Comparison of ENCODE assay signal across 31 cellular contexts in genomic region chr14:73665130-73665529, GRCh38. TPM values are rescaled to one million over a fixed set of nuclear protein-coding genes. Genes with fewer than 3 reads are reported as not detected.
"Had no signal": no experiment of that assay in that cellular context is flagged by ENCODE, and none has a peak within 500 bp of the region (broad histone marks: within the 10 kb centered on the region; RNA-seq: fewer than 3 reads in every experiment).

No MANE protein-coding gene starts in this region.

- FAIRE-seq: small intestine had no signal

- H3K27ac ChIP-seq: hepatocyte, left ventricle myocardium inferior, ovary, prostate gland, sigmoid colon, spleen, suprapubic skin, thoracic aorta, tibial artery, uterus had no signal

- H3K4me1 Mint-ChIP-seq: stimulated activated effector memory CD8-positive, alpha-beta T cell treated with anti-CD3 and anti-CD28 coated beads, Interleukin-12 subunit alpha, Interleukin-12 subunit beta, amount 100 ng/mL, for 72 hours had no signal

- H3K36me3 Mint-ChIP-seq: natural killer cell treated with Interleukin-12 subunit alpha and Interleukin-12 subunit beta and Interleukin-15 and Interleukin-18, amount 100 ng/mL, for 72 hours had no signal

- H3K27me3 ChIP-seq: hepatocyte, ovary, sigmoid colon, spleen, suprapubic skin, tibial artery, uterus had no signal

- H3K9me3 ChIP-seq: left ventricle myocardium inferior, mucosa of descending colon, ovary, prostate gland, sigmoid colon, spleen, suprapubic skin, thoracic aorta, tibial artery, uterus had no signal

- H3K4me3 ChIP-seq: hepatocyte, left ventricle myocardium inferior, lung, mucosa of descending colon, ovary, prostate gland, sigmoid colon, spleen, suprapubic skin, thoracic aorta, tibial artery, uterus had no signal

- H3K4me1 ChIP-seq: sigmoid colon, spleen, suprapubic skin, tibial artery, uterus had no signal

- ATAC-seq: mucosa of descending colon; naive thymus-derived CD4-positive, alpha-beta T cell; natural killer cell treated with Interleukin-12 subunit alpha and Interleukin-12 subunit beta and Interleukin-15 and Interleukin-18, amount 100 ng/mL, for 72 hours; right cardiac atrium; stimulated activated effector memory CD8-positive, alpha-beta T cell treated with anti-CD3 and anti-CD28 coated beads, Interleukin-12 subunit alpha, Interleukin-12 subunit beta, amount 100 ng/mL, for 72 hours had no signal

- H3K36me3 ChIP-seq: ovary, prostate gland, suprapubic skin, uterus had no signal

- H3K4me3 Mint-ChIP-seq: naive thymus-derived CD4-positive, alpha-beta T cell; natural killer cell treated with Interleukin-12 subunit alpha and Interleukin-12 subunit beta and Interleukin-15 and Interleukin-18, amount 100 ng/mL, for 72 hours; stimulated activated effector memory CD8-positive, alpha-beta T cell treated with anti-CD3 and anti-CD28 coated beads, Interleukin-12 subunit alpha, Interleukin-12 subunit beta, amount 100 ng/mL, for 72 hours; stimulated activated naive CD8-positive, alpha-beta T cell treated with anti-CD3 and anti-CD28 coated beads, Interleukin-15, Interleukin-2, amounts not matched to agents 100 ng/mL and 50 ng/mL, for 24 hours had no signal

- H3K27ac Mint-ChIP-seq: naive thymus-derived CD4-positive, alpha-beta T cell; natural killer cell treated with Interleukin-12 subunit alpha and Interleukin-12 subunit beta and Interleukin-15 and Interleukin-18, amount 100 ng/mL, for 72 hours; stimulated activated effector memory CD8-positive, alpha-beta T cell treated with anti-CD3 and anti-CD28 coated beads, Interleukin-12 subunit alpha, Interleukin-12 subunit beta, amount 100 ng/mL, for 72 hours; stimulated activated naive CD8-positive, alpha-beta T cell treated with anti-CD3 and anti-CD28 coated beads, Interleukin-15, Interleukin-2, amounts not matched to agents 100 ng/mL and 50 ng/mL, for 24 hours had no signal

- H3K79me2 ChIP-seq: hepatocyte had no signal

- H2AFZ ChIP-seq: hepatocyte had no signal

- H3K4me2 ChIP-seq: hepatocyte had no signal

- H3K27me3 Mint-ChIP-seq: naive thymus-derived CD4-positive, alpha-beta T cell; natural killer cell treated with Interleukin-12 subunit alpha and Interleukin-12 subunit beta and Interleukin-15 and Interleukin-18, amount 100 ng/mL, for 72 hours; stimulated activated naive CD8-positive, alpha-beta T cell treated with anti-CD3 and anti-CD28 coated beads, Interleukin-15, Interleukin-2, amounts not matched to agents 100 ng/mL and 50 ng/mL, for 24 hours had no signal

- DNase-seq: islet precursor cell; left ventricle myocardium inferior; midbrain; mucosa of descending colon; naive thymus-derived CD4-positive, alpha-beta T cell; ovary; posterior cingulate gyrus; retina; right cardiac atrium; sigmoid colon; small intestine; spleen; stimulated activated CD4-positive, alpha-beta T cell treated with anti-CD3 and anti-CD28 coated beads, Interleukin-4, amount 100 ng/mL, for 24 hours; stimulated activated naive CD4-positive, alpha-beta T cell; tibial artery; trophoblast cell; uterus had no signal

- H3K9me3 Mint-ChIP-seq: natural killer cell treated with Interleukin-12 subunit alpha and Interleukin-12 subunit beta and Interleukin-15 and Interleukin-18, amount 100 ng/mL, for 72 hours; stimulated activated effector memory CD8-positive, alpha-beta T cell treated with anti-CD3 and anti-CD28 coated beads, Interleukin-12 subunit alpha, Interleukin-12 subunit beta, amount 100 ng/mL, for 72 hours; stimulated activated naive CD8-positive, alpha-beta T cell treated with anti-CD3 and anti-CD28 coated beads, Interleukin-15, Interleukin-2, amounts not matched to agents 100 ng/mL and 50 ng/mL, for 24 hours had no signal

RNA-seq across cellular contexts. Expression of gene ACOT6, which starts 52.8 kb away (rescaled TPM):
- total RNA-seq: hepatocyte; kidney epithelial cell; left ventricle myocardium inferior; lung; mesenteric fat pad; mucosa of descending colon; myocyte; natural killer cell treated with Interleukin-12 subunit alpha and Interleukin-12 subunit beta and Interleukin-15 and Interleukin-18, amount 100 ng/mL, for 72 hours; ovary; prostate gland; right cardiac atrium; sigmoid colon; spleen; subcutaneous adipose tissue; thoracic aorta; ureter; uterus had no signal
- polyA plus RNA-seq: hepatocyte; lung; naive thymus-derived CD4-positive, alpha-beta T cell; neural cell; right cardiac atrium; sigmoid colon; spleen had no signal
